In the genomic region with DNA sequence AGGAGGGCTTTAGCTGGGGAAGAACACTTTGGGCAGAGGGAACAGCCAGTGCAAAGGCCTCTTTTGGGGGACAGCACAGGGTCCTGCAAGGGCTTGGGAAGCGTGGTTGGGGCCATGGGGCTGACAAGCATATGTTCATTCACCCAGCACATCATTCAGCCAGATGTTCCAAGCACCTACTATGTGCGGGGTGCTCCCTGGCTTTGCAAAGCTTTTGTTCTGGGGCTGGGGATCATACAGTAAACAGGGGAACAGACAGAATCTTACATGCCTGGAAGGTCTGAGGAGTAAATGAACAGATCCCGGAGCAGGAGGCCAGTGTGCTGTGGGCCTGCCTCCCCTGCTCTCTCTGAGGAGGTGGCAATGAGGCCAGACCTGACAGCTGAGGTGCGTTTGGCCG, we compare ENCODE assay signal across 29 cellular contexts. TPM values are rescaled to one million over a fixed set of nuclear protein-coding genes. Genes with fewer than 3 reads are reported as not detected.
"Had no signal": no experiment of that assay in that cellular context is flagged by ENCODE, and none has a peak within 500 bp of the region (broad histone marks: within the 10 kb centered on the region; RNA-seq: fewer than 3 reads in every experiment).

No MANE protein-coding gene starts in this region.

- FAIRE-seq: endometrium, islet of Langerhans had no signal

- DNase-seq: cortex of kidney; effector memory CD8-positive, alpha-beta T cell; erythroblast; esophagus squamous epithelium; foreskin melanocyte; glutamatergic neuron; heart right ventricle; hippocampal formation; kidney glomerular epithelial cell; mesendoderm; midbrain; right cardiac atrium; sigmoid colon; stimulated activated CD4-positive, alpha-beta T cell treated with anti-CD3 and anti-CD28 coated beads, Interleukin-4, amount 100 ng/mL, for 4 hours; stimulated activated naive CD8-positive, alpha-beta T cell treated with anti-CD3 and anti-CD28 coated beads, Interleukin-15, Interleukin-2, amounts not matched to agents 100 U/mL and 50 U/mL, for 24 hours; transverse colon; uterus had no signal

- H3K9me3 ChIP-seq: esophagus squamous epithelium, heart right ventricle, neutrophil, psoas muscle, sigmoid colon, transverse colon, upper lobe of right lung, uterus had no signal

- H3K36me3 Mint-ChIP-seq: naive thymus-derived CD8-positive, alpha-beta T cell; stimulated activated memory B cell treated with anti-CD40 and anti-IgM and Interleukin-4, amounts not matched to agents 10 μg/mL and 1 μg/mL and 100 μg/mL, for 72 hours had no signal

- H3K27ac Mint-ChIP-seq: effector memory CD8-positive, alpha-beta T cell; naive thymus-derived CD8-positive, alpha-beta T cell; stimulated activated memory B cell treated with anti-CD40 and anti-IgM and Interleukin-4, amounts not matched to agents 10 μg/mL and 1 μg/mL and 100 μg/mL, for 72 hours had no signal

- H3K4me1 Mint-ChIP-seq: central memory CD8-positive, alpha-beta T cell; neural crest cell; stimulated activated memory B cell treated with anti-CD40 and anti-IgM and Interleukin-4, amounts not matched to agents 10 μg/mL and 1 μg/mL and 100 μg/mL, for 72 hours had no signal

- H3K4me1 ChIP-seq: esophagus squamous epithelium, heart right ventricle, psoas muscle, sigmoid colon, transverse colon, upper lobe of right lung, uterus had no signal

- ATAC-seq: effector memory CD8-positive, alpha-beta T cell; heart right ventricle; naive thymus-derived CD8-positive, alpha-beta T cell; psoas muscle; right cardiac atrium; stimulated activated memory B cell treated with anti-CD40 and anti-IgM and Interleukin-4, amounts not matched to agents 10 μg/mL and 1 μg/mL and 100 μg/mL, for 72 hours; stimulated activated naive CD8-positive, alpha-beta T cell treated with anti-CD3 and anti-CD28 coated beads, Interleukin-15, Interleukin-2, amounts not matched to agents 100 U/mL and 50 U/mL, for 24 hours; upper lobe of right lung had no signal

- H3K27ac ChIP-seq: esophagus squamous epithelium, heart right ventricle, neutrophil, psoas muscle, sigmoid colon, transverse colon, upper lobe of right lung, uterus had no signal

- H3K9me3 Mint-ChIP-seq: central memory CD8-positive, alpha-beta T cell; effector memory CD8-positive, alpha-beta T cell; naive thymus-derived CD8-positive, alpha-beta T cell; neural crest cell; stimulated activated memory B cell treated with anti-CD40 and anti-IgM and Interleukin-4, amounts not matched to agents 10 μg/mL and 1 μg/mL and 100 μg/mL, for 72 hours had no signal

- H3K4me3 ChIP-seq: esophagus squamous epithelium, heart right ventricle, psoas muscle, sigmoid colon, transverse colon, upper lobe of right lung, uterus had no signal

- H3K36me3 ChIP-seq: esophagus squamous epithelium, heart right ventricle, neutrophil, sigmoid colon, transverse colon, upper lobe of right lung, uterus had no signal

- H3K27me3 ChIP-seq: uterus had no signal

- H3K4me3 Mint-ChIP-seq: central memory CD8-positive, alpha-beta T cell; effector memory CD8-positive, alpha-beta T cell; naive thymus-derived CD8-positive, alpha-beta T cell; neural crest cell; stimulated activated memory B cell treated with anti-CD40 and anti-IgM and Interleukin-4, amounts not matched to agents 10 μg/mL and 1 μg/mL and 100 μg/mL, for 72 hours had no signal

RNA-seq across cellular contexts. Expression of gene PSD2, which starts 16.7 kb away (rescaled TPM):
- total RNA-seq: dermis microvascular lymphatic vessel endothelial cell, esophagus squamous epithelium, myocyte, upper lobe of right lung had no signal
- polyA plus RNA-seq: liver had no signal
